11 cellular contexts compared by ENCODE assay signal in the genomic region with DNA sequence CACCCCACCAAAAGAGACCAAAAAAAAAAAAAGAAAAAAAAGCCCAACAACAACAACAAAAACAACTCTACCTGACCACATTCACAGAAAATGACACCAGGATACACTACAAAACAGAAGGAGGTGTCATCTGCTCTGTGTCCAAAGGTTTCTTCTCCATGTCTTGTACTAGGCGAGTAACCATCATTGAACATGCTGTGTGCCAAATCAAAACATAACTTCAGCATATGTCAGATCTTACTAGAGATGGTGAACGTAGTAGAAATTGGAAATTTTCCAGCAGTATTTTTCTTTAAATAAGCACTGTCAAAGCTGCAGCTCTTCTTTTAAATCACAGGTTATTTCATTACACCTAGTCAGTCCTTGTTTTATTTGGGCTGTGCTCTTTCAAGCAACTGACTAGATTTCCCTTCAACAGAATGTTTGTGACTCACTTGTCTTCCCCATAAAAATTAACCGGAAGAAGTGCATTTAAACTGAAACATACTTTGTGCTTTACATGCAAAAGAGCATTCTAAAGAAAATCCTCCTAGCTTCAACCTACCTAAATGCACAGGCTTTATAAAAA. TPM values are rescaled to one million over a fixed set of nuclear protein-coding genes. Genes with fewer than 3 reads are reported as not detected.
DNase-seq lines count a peak whose midpoint lies in the region; ATAC-seq, FAIRE-seq and TF ChIP-seq lines count a peak whose summit lies in the region.
"Had no signal": no experiment of that assay in that cellular context is flagged by ENCODE, and none has a peak within 500 bp of the region (broad histone marks: within the 10 kb centered on the region; RNA-seq: fewer than 3 reads in every experiment).

No MANE protein-coding gene starts in this region.

- peaks cover 60% of the 10 kb centered on the region for H4K20me1 ChIP-seq in GM23338 (replicated peaks; ENCODE audit: insufficient read depth)

- CTCF ChIA-PET in A673 (lab: Charles Lee) = no interaction called here

- H3K79me2 ChIP-seq in GM23338 (replicated peaks; ENCODE audit: insufficient read depth) = peaks cover 65% of the 10 kb centered on the region

- ATAC-seq in SK-N-SH treated with all-trans-retinoic acid at 6 μM for 48 hours (peak; percentile 68), GM23338 (no peak)
- ATAC-seq: heart left ventricle had no signal

- no peaks in the 10 kb centered on the region for H3F3A ChIP-seq in GM23338 (replicated peaks; ENCODE audit: low read depth)

- FAIRE-seq in D721Med (lab: Jason Lieb, UNC) = peak; percentile 25

- H3K9me3 ChIP-seq in A673 (ENCODE audit: low read depth, low read length, poor library complexity, severe bottlenecking) = no peaks in the 10 kb centered on the region
- H3K9me3 ChIP-seq: heart left ventricle had no signal

- POLR2A ChIA-PET in A673 (lab: Charles Lee; ENCODE audit: low non-redundant PET) = no interaction called here

- no peak overlapping the region; the same call in 1 of the 2 replicates for H3K27ac Mint-ChIP-seq in GM23338
- H3K27ac Mint-ChIP-seq: stimulated activated naive CD8-positive, alpha-beta T cell treated with anti-CD3 and anti-CD28 coated beads, Interleukin-15, Interleukin-2, amounts not matched to agents 100 ng/mL and 50 ng/mL, for 24 hours had no signal

- no peak overlapping the region for H3K4me2 ChIP-seq in GM23338

- H3K27me3 Mint-ChIP-seq in GM23338 (ENCODE audit: insufficient read depth, low read depth, poor library complexity) = peaks cover 3% of the 10 kb centered on the region
- H3K27me3 Mint-ChIP-seq: stimulated activated naive CD8-positive, alpha-beta T cell treated with anti-CD3 and anti-CD28 coated beads, Interleukin-15, Interleukin-2, amounts not matched to agents 100 ng/mL and 50 ng/mL, for 24 hours had no signal

- H3K9me3 Mint-ChIP-seq in GM23338 = no peaks in the 10 kb centered on the region
- H3K9me3 Mint-ChIP-seq: stimulated activated naive CD8-positive, alpha-beta T cell treated with anti-CD3 and anti-CD28 coated beads, Interleukin-15, Interleukin-2, amounts not matched to agents 100 ng/mL and 50 ng/mL, for 24 hours had no signal

- H3K9me2 ChIP-seq in GM23338 (ENCODE audit: insufficient read depth) = no peaks in the 10 kb centered on the region

- DNase-seq in A673 (ENCODE audit: low spot score) = peak; percentile 46
- no peak for DNase-seq in D721Med (ENCODE audit: insufficient read length, low spot score)
- peak; percentile 35 for DNase-seq in fibroblast of peridontal ligament (ENCODE audit: extremely low read depth)
- DNase-seq in GM19238 (ENCODE audit: insufficient read length, low spot score) = no peak
- no peak for DNase-seq in GM23338 (ENCODE audit: low spot score)
- no peak for DNase-seq in HK-2 (ENCODE audit: unreplicated experiment)
- no peak for DNase-seq in AG20443 (ENCODE audit: low spot score)
- DNase-seq: DMS53, heart left ventricle had no signal

- TF ChIP-seq CTCF in A673 (conservative IDR thresholded peaks at IDR 0.05; ENCODE audit: low read depth, low read length) = no peak
- TF ChIP-seq CTCF in D721Med (IDR thresholded peaks at IDR 0.05; ENCODE audit: insufficient read depth, missing control alignments) = no peak
- TF ChIP-seq CTCF in GM23338 (conservative IDR thresholded peaks at IDR 0.05; ENCODE audit: low read depth in 2 of 2) = no peak

- H3K4me3 Mint-ChIP-seq in GM23338 = no peak overlapping the region
- H3K4me3 Mint-ChIP-seq: stimulated activated naive CD8-positive, alpha-beta T cell treated with anti-CD3 and anti-CD28 coated beads, Interleukin-15, Interleukin-2, amounts not matched to agents 100 ng/mL and 50 ng/mL, for 24 hours had no signal

- BruUV-seq in A673 (replicated peaks; lab: Mats Ljungman, UMichigan) = TSS peak; percentile 17

- no peak overlapping the region for H3K27ac ChIP-seq in A673 (ENCODE audit: low read depth, low read length, poor library complexity, severe bottlenecking)
- no peak overlapping the region for H3K27ac ChIP-seq in GM23338 (ENCODE audit: low read depth)
- H3K27ac ChIP-seq: heart left ventricle had no signal

- intact Hi-C loops in A673 (cut with micrococcal nuclease; ENCODE audit: unreplicated experiment) = no loop called here

- H2AFZ ChIP-seq in GM23338 = no peak overlapping the region

- H3K4me3 ChIP-seq in A673 (ENCODE audit: low read depth, low read length, poor library complexity, severe bottlenecking) (no peak overlapping the region), GM23338 (no peak overlapping the region)
- H3K4me3 ChIP-seq: heart left ventricle had no signal

- peaks cover 34% of the 10 kb centered on the region for H3K4me1 ChIP-seq in A673 (ENCODE audit: insufficient read depth, low read length, poor library complexity, severe bottlenecking)
- peaks cover 6% of the 10 kb centered on the region; the same call in 1 of the 2 replicates for H3K4me1 ChIP-seq in GM23338 (ENCODE audit: insufficient read depth)

- peaks cover 13% of the 10 kb centered on the region for H3K36me3 ChIP-seq in A673 (ENCODE audit: insufficient read depth, low read length, poor library complexity, severe bottlenecking)
- H3K36me3 ChIP-seq in GM23338 (ENCODE audit: insufficient read depth) = peaks cover 8% of the 10 kb centered on the region; the same call in 1 of the 2 replicates

- H3K27me3 ChIP-seq in A673 (replicated peaks; ENCODE audit: insufficient read depth, low read depth, low read length, poor library complexity) = no peaks in the 10 kb centered on the region
- H3K27me3 ChIP-seq in GM23338 (ENCODE audit: insufficient read depth) = no peaks in the 10 kb centered on the region
- H3K27me3 ChIP-seq: heart left ventricle had no signal

- peaks cover 4% of the 10 kb centered on the region; the same call in 1 of the 3 replicates for H3K4me1 Mint-ChIP-seq in GM23338

- peaks cover 16% of the 10 kb centered on the region; the same call in 2 of the 3 replicates for H3K36me3 Mint-ChIP-seq in GM23338 (ENCODE audit: low read depth)

TF ChIP-seq in SK-N-SH treated with all-trans-retinoic acid at 6 μM for 48 hours, 23 proteins besides CTCF, POLR2A, EP300 and RAD21 (continues in another document):
- TF ChIP-seq, protein P1, sequence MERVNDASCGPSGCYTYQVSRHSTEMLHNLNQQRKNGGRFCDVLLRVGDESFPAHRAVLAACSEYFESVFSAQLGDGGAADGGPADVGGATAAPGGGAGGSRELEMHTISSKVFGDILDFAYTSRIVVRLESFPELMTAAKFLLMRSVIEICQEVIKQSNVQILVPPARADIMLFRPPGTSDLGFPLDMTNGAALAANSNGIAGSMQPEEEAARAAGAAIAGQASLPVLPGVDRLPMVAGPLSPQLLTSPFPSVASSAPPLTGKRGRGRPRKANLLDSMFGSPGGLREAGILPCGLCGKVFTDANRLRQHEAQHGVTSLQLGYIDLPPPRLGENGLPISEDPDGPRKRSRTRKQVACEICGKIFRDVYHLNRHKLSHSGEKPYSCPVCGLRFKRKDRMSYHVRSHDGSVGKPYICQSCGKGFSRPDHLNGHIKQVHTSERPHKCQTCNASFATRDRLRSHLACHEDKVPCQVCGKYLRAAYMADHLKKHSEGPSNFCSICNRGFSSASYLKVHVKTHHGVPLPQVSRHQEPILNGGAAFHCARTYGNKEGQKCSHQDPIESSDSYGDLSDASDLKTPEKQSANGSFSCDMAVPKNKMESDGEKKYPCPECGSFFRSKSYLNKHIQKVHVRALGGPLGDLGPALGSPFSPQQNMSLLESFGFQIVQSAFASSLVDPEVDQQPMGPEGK (CRISPR knock-in tag; IDR thresholded peaks at IDR 0.05; ENCODE audit: borderline replicate concordance) = no peak
- TF ChIP-seq, protein P2, sequence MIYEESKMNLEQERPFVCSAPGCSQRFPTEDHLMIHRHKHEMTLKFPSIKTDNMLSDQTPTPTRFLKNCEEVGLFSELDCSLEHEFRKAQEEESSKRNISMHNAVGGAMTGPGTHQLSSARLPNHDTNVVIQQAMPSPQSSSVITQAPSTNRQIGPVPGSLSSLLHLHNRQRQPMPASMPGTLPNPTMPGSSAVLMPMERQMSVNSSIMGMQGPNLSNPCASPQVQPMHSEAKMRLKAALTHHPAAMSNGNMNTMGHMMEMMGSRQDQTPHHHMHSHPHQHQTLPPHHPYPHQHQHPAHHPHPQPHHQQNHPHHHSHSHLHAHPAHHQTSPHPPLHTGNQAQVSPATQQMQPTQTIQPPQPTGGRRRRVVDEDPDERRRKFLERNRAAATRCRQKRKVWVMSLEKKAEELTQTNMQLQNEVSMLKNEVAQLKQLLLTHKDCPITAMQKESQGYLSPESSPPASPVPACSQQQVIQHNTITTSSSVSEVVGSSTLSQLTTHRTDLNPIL (CRISPR knock-in tag; IDR thresholded peaks at IDR 0.05; ENCODE audit: low read depth) = no peak
- TF ChIP-seq ZNF70 (CRISPR knock-in tag; IDR thresholded peaks at IDR 0.05) = no peak
- no peak for TF ChIP-seq ISL1 (CRISPR knock-in tag; IDR thresholded peaks at IDR 0.05)

TF ChIP-seq in GM23338, 12 proteins besides CTCF, POLR2A, EP300 and RAD21 (continues in another document):
- TF ChIP-seq, protein P3, sequence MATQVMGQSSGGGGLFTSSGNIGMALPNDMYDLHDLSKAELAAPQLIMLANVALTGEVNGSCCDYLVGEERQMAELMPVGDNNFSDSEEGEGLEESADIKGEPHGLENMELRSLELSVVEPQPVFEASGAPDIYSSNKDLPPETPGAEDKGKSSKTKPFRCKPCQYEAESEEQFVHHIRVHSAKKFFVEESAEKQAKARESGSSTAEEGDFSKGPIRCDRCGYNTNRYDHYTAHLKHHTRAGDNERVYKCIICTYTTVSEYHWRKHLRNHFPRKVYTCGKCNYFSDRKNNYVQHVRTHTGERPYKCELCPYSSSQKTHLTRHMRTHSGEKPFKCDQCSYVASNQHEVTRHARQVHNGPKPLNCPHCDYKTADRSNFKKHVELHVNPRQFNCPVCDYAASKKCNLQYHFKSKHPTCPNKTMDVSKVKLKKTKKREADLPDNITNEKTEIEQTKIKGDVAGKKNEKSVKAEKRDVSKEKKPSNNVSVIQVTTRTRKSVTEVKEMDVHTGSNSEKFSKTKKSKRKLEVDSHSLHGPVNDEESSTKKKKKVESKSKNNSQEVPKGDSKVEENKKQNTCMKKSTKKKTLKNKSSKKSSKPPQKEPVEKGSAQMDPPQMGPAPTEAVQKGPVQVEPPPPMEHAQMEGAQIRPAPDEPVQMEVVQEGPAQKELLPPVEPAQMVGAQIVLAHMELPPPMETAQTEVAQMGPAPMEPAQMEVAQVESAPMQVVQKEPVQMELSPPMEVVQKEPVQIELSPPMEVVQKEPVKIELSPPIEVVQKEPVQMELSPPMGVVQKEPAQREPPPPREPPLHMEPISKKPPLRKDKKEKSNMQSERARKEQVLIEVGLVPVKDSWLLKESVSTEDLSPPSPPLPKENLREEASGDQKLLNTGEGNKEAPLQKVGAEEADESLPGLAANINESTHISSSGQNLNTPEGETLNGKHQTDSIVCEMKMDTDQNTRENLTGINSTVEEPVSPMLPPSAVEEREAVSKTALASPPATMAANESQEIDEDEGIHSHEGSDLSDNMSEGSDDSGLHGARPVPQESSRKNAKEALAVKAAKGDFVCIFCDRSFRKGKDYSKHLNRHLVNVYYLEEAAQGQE (IDR thresholded peaks at IDR 0.05; ENCODE audit: unreplicated experiment) = no peak
- TF ChIP-seq POLR2AphosphoS5 (IDR thresholded peaks at IDR 0.05; ENCODE audit: low read depth) (no peak), EZH2 (IDR thresholded peaks at IDR 0.05; ENCODE audit: low read depth, unreplicated experiment) (no peak)

RNA-seq across cellular contexts. Expression of a gene that starts 46.5 kb away (rescaled TPM):
- 37.9 and 38.1 TPM in 2 replicates for total RNA-seq in A673 (2021)
- total RNA-seq in GM23338 (2014; rRNA removed; shearing (Covaris generic)) = 39.1 and 50.6 TPM in 2 replicates
- polyA plus RNA-seq in GM23338 (2016; fragmentation: Nextera tagmentation; extraction: Ambion mirVana) = 6.7 and 7.5 TPM in 2 replicates

Comparison
In these comparisons a context has a peak if more than half of its experiments do, and no peak if none do; other contexts are left out.
1. DNase-seq: peak in A673 (single experiment) and fibroblast of peridontal ligament (single experiment); none in D721Med (single experiment), GM19238 (single experiment), GM23338 (single experiment), HK-2 (single experiment) and AG20443 (single experiment).